In genomic region chr5:107578051-107578635, GRCh38 we compare ENCODE assay signal across 26 cellular contexts.
DNase-seq lines count a peak whose midpoint lies in the region; ATAC-seq, FAIRE-seq and TF ChIP-seq lines count a peak whose summit lies in the region.
"Had no signal": no experiment of that assay in that cellular context is flagged by ENCODE, and none has a peak within 500 bp of the region (broad histone marks: within the 10 kb centered on the region; RNA-seq: fewer than 3 reads in every experiment).

No MANE protein-coding gene starts in this region.

- H3K36me3 ChIP-seq in right atrium auricular region, result no peaks in the 10 kb centered on the region
- H3K36me3 ChIP-seq in bronchial epithelial cell (ENCODE audit: control insufficient read depth, insufficient read depth, low read length), result no peaks in the 10 kb centered on the region
- no peaks in the 10 kb centered on the region for H3K36me3 ChIP-seq in keratinocyte (ENCODE audit: control insufficient read depth in 2 of 2, extremely low read depth in 1 of 2, insufficient read depth in 2 of 2, low read length in 2 of 2)
- H3K36me3 ChIP-seq in thoracic aorta, result no peaks in the 10 kb centered on the region
- H3K36me3 ChIP-seq: heart right ventricle, left lung had no signal

- H3K27me3 ChIP-seq in right atrium auricular region (no peaks in the 10 kb centered on the region), bronchial epithelial cell (ENCODE audit: control insufficient read depth, insufficient read depth, low read length) (no peaks in the 10 kb centered on the region), keratinocyte (ENCODE audit: control insufficient read depth, extremely low read depth, insufficient read depth, low read length) (no peaks in the 10 kb centered on the region), thoracic aorta (replicated peaks; ENCODE audit: insufficient read depth) (no peaks in the 10 kb centered on the region)
- H3K27me3 ChIP-seq: heart right ventricle, left lung had no signal

- H3K27ac ChIP-seq in right atrium auricular region (peak overlapping the region in 1 of 2 donors; percentile 5), keratinocyte (ENCODE audit: control insufficient read depth, insufficient read depth, low read length) (peak overlapping the region; percentile 69), thoracic aorta (peak overlapping the region in 1 of 2 donors; percentile 13)
- H3K27ac ChIP-seq: KMS-11, left lung had no signal

- no peaks in the 10 kb centered on the region for H3K9me1 ChIP-seq in keratinocyte (ENCODE audit: control insufficient read depth, extremely low read depth, insufficient read depth, low read length)

- dilution Hi-C loops in keratinocyte (cut with MboI; ENCODE audit: extremely low pct_ligation_motif_present, low sequenced_read_pairs), result no loop called here

- no peak for DNase-seq in left cardiac atrium
- DNase-seq in right atrium auricular region (ENCODE audit: low spot score), result no peak
- peak; percentile 82 for DNase-seq in bronchial epithelial cell (ENCODE audit: low read depth)
- peak; percentile 28 for DNase-seq in keratinocyte (ENCODE audit: low read depth, low spot score)
- DNase-seq in thoracic aorta (ENCODE audit: low spot score), result no peak
- DNase-seq in lower leg skin (ENCODE audit: low spot score in 2 of 2), result no peak
- no peak for DNase-seq in NCI-H2227 (lab: John Stamatoyannopoulos, UW; ENCODE audit: unreplicated experiment)
- DNase-seq: activated B cell treated with CpG ODN at 0.5 μM for 24 hours; activated CD4-positive, alpha-beta T cell treated with anti-CD3 and anti-CD28 coated beads, Interleukin-2, amount 50 U/mL, for 48 hours; activated CD8-positive, alpha-beta memory T cell treated with anti-CD3 and anti-CD28 coated beads, Interleukin-2, amount 50 U/mL, for 4 hours; anterior cingulate cortex; CD4-positive, alpha-beta memory T cell; central memory CD4-positive, alpha-beta T cell; DMS 273 treated with DMSO at 0.1 percent for 48 hours; GOT3; heart right ventricle; left lung; midbrain; natural killer cell; NCI-H2171; NCI-H526 treated with DMSO at 0.1 percent for 48 hours; posterior cingulate gyrus had no signal

- no peaks in the 10 kb centered on the region for H3K9me3 ChIP-seq in right atrium auricular region
- no peaks in the 10 kb centered on the region for H3K9me3 ChIP-seq in keratinocyte (ENCODE audit: control insufficient read depth, low read depth, low read length)
- H3K9me3 ChIP-seq in thoracic aorta, result no peaks in the 10 kb centered on the region
- H3K9me3 ChIP-seq: heart right ventricle, left lung had no signal

- H3K4me2 ChIP-seq in keratinocyte (ENCODE audit: control insufficient read depth, extremely low read depth, insufficient read depth, low read depth, low read length), result peak overlapping the region; percentile 72
- H3K4me2 ChIP-seq: KMS-11 had no signal

- H4K20me1 ChIP-seq in keratinocyte (ENCODE audit: control insufficient read depth, extremely low read depth, insufficient read depth, low read length), result no peaks in the 10 kb centered on the region

- H3K4me1 ChIP-seq in right atrium auricular region (peaks cover 0 to 38% of the 10 kb centered on the region in 2 donors), keratinocyte (ENCODE audit: control insufficient read depth, extremely low read depth, insufficient read depth, low read length) (peaks cover 29% of the 10 kb centered on the region), thoracic aorta (ENCODE audit: control insufficient read depth in 1 of 2, low read depth in 2 of 2) (peaks cover 13 to 42% of the 10 kb centered on the region in 2 donors)
- H3K4me1 ChIP-seq: left lung had no signal

- TF ChIP-seq POLR2A in lower leg skin (IDR thresholded peaks at IDR 0.05), result no peak

- peaks cover 23% of the 10 kb centered on the region for H3K79me2 ChIP-seq in keratinocyte (ENCODE audit: control insufficient read depth, insufficient read depth, low read length)

- intact Hi-C loops in left cardiac atrium (cut with DNase I), result loop anchor here in 1 of 2 donors (10.0 kb wide), 1 partner anchor 193 kb away; no protein-coding TSS in a partner anchor
- intact Hi-C loops in lower leg skin (cut with DNase I; ENCODE audit: low total_unique reads), result loop anchor here (5.0 kb wide), 1 partner anchor 79 kb away; no protein-coding TSS in a partner anchor

- TF ChIP-seq CTCF in right atrium auricular region (IDR thresholded peaks at IDR 0.05), result no peak
- no peak for TF ChIP-seq CTCF in bronchial epithelial cell (IDR thresholded peaks at IDR 0.05; ENCODE audit: insufficient read depth, low read length, severe bottlenecking)
- TF ChIP-seq CTCF in keratinocyte (optimal IDR thresholded peaks at IDR 0.05 in 1 of 3, IDR thresholded peaks at IDR 0.05 in 1 of 3, conservative IDR thresholded peaks at IDR 0.05 in 1 of 3; ENCODE audit: extremely low read depth in 1 of 3, insufficient read depth in 2 of 3, low read length in 3 of 3), result no peak
- no peak for TF ChIP-seq CTCF in thoracic aorta (IDR thresholded peaks at IDR 0.05)
- no peak for TF ChIP-seq CTCF in lower leg skin (IDR thresholded peaks at IDR 0.05)

- H2AFZ ChIP-seq in keratinocyte (ENCODE audit: control insufficient read depth, low read length), result no peak overlapping the region

- FAIRE-seq in bronchial epithelial cell (lab: Jason Lieb, UNC) (no peak), keratinocyte (lab: Jason Lieb, UNC) (peak; percentile 91)
- FAIRE-seq: endometrium had no signal

- ATAC-seq in left cardiac atrium, result peak; percentile 49 to 60
- peak; percentile 22 for ATAC-seq in thoracic aorta (ENCODE audit: insufficient number of reproducible peaks, low FRiP score, low read depth)
- no peak for ATAC-seq in HG03439 (IDR thresholded peaks at IDR 0.05; ENCODE audit: unreplicated experiment)
- ATAC-seq: activated T-helper 17 cell treated with anti-CD3 and anti-CD28 coated beads, Interleukin-2, amount 50 U/mL, for 72 hours; left lung; natural killer cell had no signal

- H3K4me3 ChIP-seq in right atrium auricular region, result no peak overlapping the region
- no peak overlapping the region for H3K4me3 ChIP-seq in bronchial epithelial cell (ENCODE audit: low read depth, low read length)
- H3K4me3 ChIP-seq in keratinocyte (ENCODE audit: control insufficient read depth in 2 of 3, extremely low read depth in 1 of 3, insufficient read depth in 2 of 3, low read depth in 1 of 3, low read length in 3 of 3), result no peak overlapping the region
- no peak overlapping the region for H3K4me3 ChIP-seq in thoracic aorta
- no peak overlapping the region for H3K4me3 ChIP-seq in lower leg skin (ENCODE audit: low read depth, poor library complexity, severe bottlenecking)
- H3K4me3 ChIP-seq: heart right ventricle, left lung had no signal

- WGBS in lower leg skin, 2 donors, result 47 to 57% methylated on average over 4 of the region's 4 CpGs

- peak overlapping the region; percentile 29 for H3K9ac ChIP-seq in keratinocyte (ENCODE audit: control insufficient read depth, extremely low read depth, insufficient read depth, low read length)
- H3K9ac ChIP-seq: KMS-11 had no signal

Comparison
In these comparisons a context has a peak if more than half of its experiments do, and no peak if none do; other contexts are left out.
1. DNase-seq: peak in bronchial epithelial cell (single experiment) and keratinocyte (single experiment); none in left cardiac atrium (single experiment), right atrium auricular region (single experiment), thoracic aorta (single experiment), lower leg skin (0 of 2) and NCI-H2227 (single experiment).